Comparison of ENCODE assay signal across 8 cellular contexts in genomic region chr20:17504326-17504897, GRCh38. TPM values are rescaled to one million over a fixed set of nuclear protein-coding genes. Genes with fewer than 3 reads are reported as not detected.
A peak's percentile ranks its signal among the peaks of the same experiment; 100 is the strongest.
DNase-seq lines count a peak whose midpoint lies in the region; ATAC-seq and TF ChIP-seq lines count a peak whose summit lies in the region.

No MANE protein-coding gene starts in this region.

- H3K4me2 ChIP-seq in PC-3 (ENCODE audit: low read length) = peak overlapping the region; percentile 98

- no peak overlapping the region for H3K4me3 ChIP-seq in CD8-positive, alpha-beta T cell (ENCODE audit: low read depth, low read length)
- H3K4me3 ChIP-seq in PC-3 (ENCODE audit: low read length) (peak overlapping the region; percentile 80), rectal smooth muscle tissue (ENCODE audit: low read length) (peak overlapping the region; percentile 7)

- CTCF ChIA-PET in CD8-positive, alpha-beta T cell (lab: Charles Lee) = interaction anchor here (0.6 to 4.9 kb wide), 26 partner anchors 9 to 492 kb away, joined by 3 to 68 read pairs (median 6); partner anchors contain the start of genes DSTN and RRBP1
- CTCF ChIA-PET in PC-3 (lab: Charles Lee) = interaction anchor here (0.6 to 0.9 kb wide), 3 partner anchors 111 to 491 kb away, joined by 3 to 15 read pairs (median 5); no protein-coding TSS in a partner anchor

- intact Hi-C loops in CD8-positive, alpha-beta T cell (cut with DNase I, micrococcal nuclease) = loop anchor here (1.0 to 10.0 kb wide), 10 partner anchors 32 to 783 kb away; partner anchors contain the start of genes KAT14 (in 2 of the 2), PET117 (in 2 of the 2), RRBP1 (in 1 of the 2) and SNX5 (in 1 of the 2)
- intact Hi-C loops in PC-3 (cut with micrococcal nuclease) = loop anchor here (2.0 kb wide), 2 partner anchors 26 to 492 kb away; partner anchors contain the start of gene BFSP1

- H3K27ac Mint-ChIP-seq in CD8-positive, alpha-beta T cell = peak overlapping the region; percentile 89
- no peak overlapping the region for H3K27ac Mint-ChIP-seq in endothelial cell (ENCODE audit: unreplicated experiment)

- no peaks in the 10 kb centered on the region for H3K36me3 ChIP-seq in CD8-positive, alpha-beta T cell (ENCODE audit: insufficient read depth, low read length)
- no peaks in the 10 kb centered on the region for H3K36me3 ChIP-seq in PC-3 (ENCODE audit: low read depth, low read length)
- no peaks in the 10 kb centered on the region for H3K36me3 ChIP-seq in rectal smooth muscle tissue (ENCODE audit: control insufficient read depth, insufficient read depth, low read length)

- peak in 4 of 7 experiments; percentile 16 to 58 (median 26) for DNase-seq in CD8-positive, alpha-beta T cell
- no peak for DNase-seq in PC-3
- no peak for DNase-seq in endothelial cell (ENCODE audit: low spot score)
- DNase-seq in NCI-H748 (lab: John Stamatoyannopoulos, UW; ENCODE audit: unreplicated experiment) = no peak
- DNase-seq in NCI-H2107 treated with DMSO at 0.1 percent for 48 hours (lab: John Stamatoyannopoulos, UW; ENCODE audit: unreplicated experiment) = no peak
- no peak for DNase-seq in KG1 (lab: John Stamatoyannopoulos, UW)

- no TSS peak for BruUV-seq in PC-3 (replicated peaks; lab: Mats Ljungman, UMichigan)

- peak overlapping the region; percentile 75 for H3K9ac ChIP-seq in PC-3 (ENCODE audit: low read length)
- no peak overlapping the region for H3K9ac ChIP-seq in rectal smooth muscle tissue (ENCODE audit: low read length)

- no peaks in the 10 kb centered on the region for H3K36me3 Mint-ChIP-seq in CD8-positive, alpha-beta T cell
- H3K36me3 Mint-ChIP-seq in endothelial cell (ENCODE audit: low read depth, unreplicated experiment) = no peaks in the 10 kb centered on the region

- H3K4me3 Mint-ChIP-seq in CD8-positive, alpha-beta T cell = peak overlapping the region; percentile 89
- H3K4me3 Mint-ChIP-seq in endothelial cell (ENCODE audit: unreplicated experiment) = peak overlapping the region; percentile 15

- H3K27me3 Mint-ChIP-seq in CD8-positive, alpha-beta T cell (ENCODE audit: low read depth) = no peaks in the 10 kb centered on the region
- peaks cover 1% of the 10 kb centered on the region for H3K27me3 Mint-ChIP-seq in endothelial cell (ENCODE audit: unreplicated experiment)

- TF ChIP-seq CTCF in CD8-positive, alpha-beta T cell (IDR thresholded peaks at IDR 0.05) = no peak
- TF ChIP-seq CTCF in PC-3 (conservative IDR thresholded peaks at IDR 0.05; ENCODE audit: low read depth, low read length) (no peak), endothelial cell (IDR thresholded peaks at IDR 0.05; ENCODE audit: unreplicated experiment) (no peak)

- H4K20me1 ChIP-seq in PC-3 (ENCODE audit: low read length) = no peaks in the 10 kb centered on the region

- no peaks in the 10 kb centered on the region for H3K9me3 Mint-ChIP-seq in CD8-positive, alpha-beta T cell
- H3K9me3 Mint-ChIP-seq in endothelial cell (ENCODE audit: unreplicated experiment) = no peaks in the 10 kb centered on the region

- H3K9me3 ChIP-seq in CD8-positive, alpha-beta T cell (ENCODE audit: low read length) = no peaks in the 10 kb centered on the region
- H3K9me3 ChIP-seq in PC-3 (ENCODE audit: low read length) = no peaks in the 10 kb centered on the region

- H3K4me1 Mint-ChIP-seq in CD8-positive, alpha-beta T cell (ENCODE audit: low read depth) = peaks cover 36% of the 10 kb centered on the region
- peaks cover 9% of the 10 kb centered on the region for H3K4me1 Mint-ChIP-seq in endothelial cell (ENCODE audit: unreplicated experiment)

- peak; percentile 50 for ATAC-seq in CD8-positive, alpha-beta T cell
- ATAC-seq in GM21737 (IDR thresholded peaks at IDR 0.05; ENCODE audit: unreplicated experiment) (peak; percentile 20), PC-3 (peak; percentile 51)

- no peaks in the 10 kb centered on the region for H3K79me2 ChIP-seq in PC-3 (ENCODE audit: low read length)

- H3F3A ChIP-seq in PC-3 (ENCODE audit: low read length, unreplicated experiment) = no peaks in the 10 kb centered on the region

- POLR2A ChIA-PET in CD8-positive, alpha-beta T cell (lab: Charles Lee) = interaction anchor here (0.6 to 3.3 kb wide), 5 partner anchors 9 to 434 kb away, joined by 3 to 14 read pairs (median 3); partner anchors contain the start of gene BFSP1
- POLR2A ChIA-PET in PC-3 (lab: Charles Lee; ENCODE audit: unreplicated experiment) = no interaction called here

- peaks cover 24% of the 10 kb centered on the region for H3K4me1 ChIP-seq in CD8-positive, alpha-beta T cell (ENCODE audit: insufficient read depth, low read length)
- peaks cover 9% of the 10 kb centered on the region; the same call in 1 of the 2 replicates for H3K4me1 ChIP-seq in PC-3 (ENCODE audit: insufficient read depth, low read length)
- no peaks in the 10 kb centered on the region for H3K4me1 ChIP-seq in rectal smooth muscle tissue (ENCODE audit: control insufficient read depth, insufficient read depth, low read length)

- H3K27ac ChIP-seq in CD8-positive, alpha-beta T cell (ENCODE audit: low read depth, low read length) = no peak overlapping the region
- H3K27ac ChIP-seq in PC-3 (ENCODE audit: low read length) (no peak overlapping the region), rectal smooth muscle tissue (ENCODE audit: low read depth, low read length) (no peak overlapping the region)

- no peaks in the 10 kb centered on the region for H3K9me2 ChIP-seq in PC-3 (replicated peaks; ENCODE audit: low read length)

- H3K27me3 ChIP-seq in CD8-positive, alpha-beta T cell (ENCODE audit: insufficient read depth, low read length) = no peaks in the 10 kb centered on the region
- H3K27me3 ChIP-seq in PC-3 (ENCODE audit: low read length) (no peaks in the 10 kb centered on the region), rectal smooth muscle tissue (ENCODE audit: control insufficient read depth, insufficient read depth, low read length) (no peaks in the 10 kb centered on the region)

- peak overlapping the region; percentile 100 for H2AFZ ChIP-seq in PC-3 (ENCODE audit: low read length)

RNA-seq across cellular contexts. Expression of gene BFSP1, which starts 26.8 kb away (rescaled TPM):
- total RNA-seq in CD8-positive, alpha-beta T cell = under 1 TPM; 0.14 to 0.31 TPM
- total RNA-seq in PC-3 (2014; rRNA removed) (2.2 and 2.7 TPM in 2 replicates), endothelial cell (ENCODE audit: unreplicated experiment) (3.5 TPM)

Comparison
In these comparisons a context has a peak if more than half of its experiments do, and no peak if none do; other contexts are left out.
1. DNase-seq: peak in CD8-positive, alpha-beta T cell (4 of 7); none in PC-3 (single experiment), endothelial cell (single experiment), NCI-H748 (single experiment), NCI-H2107 treated with DMSO at 0.1 percent for 48 hours (single experiment) and KG1 (single experiment).
2. Peak in every context shown above with its lines, with median percentiles within 50 percentile points of each other: ATAC-seq.